21 cellular contexts compared by ENCODE assay signal in genomic region chr12:64882687-64883086, GRCh38. TPM values are rescaled to one million over a fixed set of nuclear protein-coding genes. Genes with fewer than 3 reads are reported as not detected.
A peak's percentile ranks its signal among the peaks of the same experiment; 100 is the strongest.
DNase-seq lines count a peak whose midpoint lies in the region; ATAC-seq, FAIRE-seq and TF ChIP-seq lines count a peak whose summit lies in the region.
"Had no signal": no experiment of that assay in that cellular context is flagged by ENCODE, and none has a peak within 500 bp of the region (broad histone marks: within the 10 kb centered on the region; RNA-seq: fewer than 3 reads in every experiment).

No MANE protein-coding gene starts in this region.

- H3K4me3 Mint-ChIP-seq in Caco-2 (ENCODE audit: unreplicated experiment), result no peak overlapping the region
- no peak overlapping the region for H3K4me3 Mint-ChIP-seq in activated T-helper 1 cell treated with anti-CD3 and anti-CD28 coated beads, Interleukin-12 subunit alpha, Interleukin-12 subunit beta, Interleukin-2, Interleukin-4 antibody, amounts not matched to agents 30 ng/mL and 10 ng/mL and 1 ng/mL, durations not matched to agents 14 hours and 24 hours and 36 hours
- H3K4me3 Mint-ChIP-seq: CD14-positive monocyte; CD4-positive, alpha-beta memory T cell had no signal

- H3K4me1 ChIP-seq in Caco-2, result peaks cover 15% of the 10 kb centered on the region
- peaks cover 47% of the 10 kb centered on the region for H3K4me1 ChIP-seq in GM12878 (ENCODE audit: control insufficient read depth, insufficient read depth, low read length)
- no peaks in the 10 kb centered on the region for H3K4me1 ChIP-seq in psoas muscle
- H3K4me1 ChIP-seq: A549 had no signal

- RAD21 ChIA-PET in GM12878 (lab: Charles Lee; ENCODE audit: unreplicated experiment), result interaction anchor here (0.6 to 7.0 kb wide), 20 partner anchors 7 to 1170 kb away, joined by 3 to 81 read pairs (median 5); partner anchors contain the start of genes LEMD3 and RASSF3

- no peak for DNase-seq in Caco-2
- peak; percentile 15 for DNase-seq in NCI-H69 (lab: John Stamatoyannopoulos, UW)
- no peak for DNase-seq in GM12878 (ENCODE audit: low read depth, low spot score)
- DNase-seq in psoas muscle, result no peak
- no peak for DNase-seq in activated T-helper 1 cell treated with anti-CD3 and anti-CD28 coated beads, Interleukin-12 subunit alpha, Interleukin-12 subunit beta, Interleukin-2, Interleukin-4 antibody, amounts not matched to agents 30 ng/mL and 10 ng/mL and 1 ng/mL, durations not matched to agents 14 hours and 24 hours and 36 hours (ENCODE audit: low spot score)
- no peak for DNase-seq in SW480 (ENCODE audit: low spot score)
- DNase-seq: AML-193; Calu3; CD4-positive, alpha-beta memory T cell; DMS79 treated with DMSO at 0.1 percent for 48 hours; GF-D8; GM23248; HCEC 1CT; IMR-90 had no signal

- peak overlapping the region; percentile 37 for H3K27ac Mint-ChIP-seq in Caco-2 (ENCODE audit: unreplicated experiment)
- H3K27ac Mint-ChIP-seq in activated T-helper 1 cell treated with anti-CD3 and anti-CD28 coated beads, Interleukin-12 subunit alpha, Interleukin-12 subunit beta, Interleukin-2, Interleukin-4 antibody, amounts not matched to agents 30 ng/mL and 10 ng/mL and 1 ng/mL, durations not matched to agents 14 hours and 24 hours and 36 hours, result no peak overlapping the region
- H3K27ac Mint-ChIP-seq: CD14-positive monocyte; CD4-positive, alpha-beta memory T cell had no signal

- peak overlapping the region; percentile 76 for H3K9ac ChIP-seq in GM12878 (ENCODE audit: control insufficient read depth, insufficient read depth, low read length)
- H3K9ac ChIP-seq: GM23248 had no signal

- SMC1A ChIA-PET in GM12878 (lab: Charles Lee; ENCODE audit: uncharacterized antibody, unreplicated experiment), result interaction anchor here (0.7 to 7.9 kb wide), 20 partner anchors 8 to 1166 kb away, joined by 3 to 130 read pairs (median 4); partner anchors contain the start of genes LEMD3 and TBC1D30

- no peaks in the 10 kb centered on the region for H3K9me3 Mint-ChIP-seq in Caco-2 (ENCODE audit: unreplicated experiment)
- no peaks in the 10 kb centered on the region for H3K9me3 Mint-ChIP-seq in activated T-helper 1 cell treated with anti-CD3 and anti-CD28 coated beads, Interleukin-12 subunit alpha, Interleukin-12 subunit beta, Interleukin-2, Interleukin-4 antibody, amounts not matched to agents 30 ng/mL and 10 ng/mL and 1 ng/mL, durations not matched to agents 14 hours and 24 hours and 36 hours
- H3K9me3 Mint-ChIP-seq: CD4-positive, alpha-beta memory T cell had no signal

- H3K27me3 ChIP-seq in Caco-2 (replicated peaks; ENCODE audit: control insufficient read depth, insufficient read depth, low read length) (no peaks in the 10 kb centered on the region), GM12878 (replicated peaks in 1 of 2; ENCODE audit: control insufficient read depth in 2 of 2, insufficient read depth in 2 of 2, low read length in 1 of 2) (no peaks in the 10 kb centered on the region), psoas muscle (ENCODE audit: insufficient read depth in 3 of 3, low read length in 2 of 3) (no peaks in the 10 kb centered on the region)

- H3K4me2 ChIP-seq in GM12878 (ENCODE audit: control insufficient read depth, insufficient read depth), result peak overlapping the region; percentile 73
- H3K4me2 ChIP-seq: A549 had no signal

- POLR2A ChIA-PET in Caco-2 (lab: Charles Lee), result no interaction called here
- POLR2A ChIA-PET in GM12878 (lab: Charles Lee), result interaction anchor here (0.6 to 2.0 kb wide), 10 partner anchors 9 to 287 kb away, joined by 3 to 10 read pairs (median 4); partner anchors contain the start of gene LEMD3

- H3K9me3 ChIP-seq in Caco-2 (no peaks in the 10 kb centered on the region), GM12878 (replicated peaks; ENCODE audit: control insufficient read depth, insufficient read depth, low read length) (peaks cover 15% of the 10 kb centered on the region), psoas muscle (no peaks in the 10 kb centered on the region)
- H3K9me3 ChIP-seq: A549 had no signal

- H3K27ac ChIP-seq in GM12878 (ENCODE audit: control insufficient read depth, insufficient read depth), result peak overlapping the region; percentile 98
- no peak overlapping the region for H3K27ac ChIP-seq in psoas muscle
- H3K27ac ChIP-seq: A549, GM23248 had no signal

- no peaks in the 10 kb centered on the region for H4K20me1 ChIP-seq in GM12878 (ENCODE audit: control insufficient read depth, insufficient read depth)

- no peak for FAIRE-seq in GM12878 (lab: Jason Lieb, UNC)
- FAIRE-seq: A549, GM19239, H54, HTR-8/SVneo had no signal

- TF ChIP-seq POLR2A in GM12878 (IDR thresholded peaks at IDR 0.05; ENCODE audit: low read depth, low read length), result 0 out of 2 replicates have a peak, but pooled peaks have one; percentile 46

- TF ChIP-seq CTCF in Caco-2 (IDR thresholded peaks at IDR 0.05; ENCODE audit: insufficient read depth in 1 of 2, low read depth in 1 of 2, low read length in 1 of 2, severe bottlenecking in 1 of 2, unreplicated experiment in 1 of 2) (no peak), GM12878 (IDR thresholded peaks at IDR 0.05 in 2 of 3, conservative IDR thresholded peaks at IDR 0.05 in 1 of 3; ENCODE audit: control insufficient read depth in 2 of 3, extremely low read depth in 1 of 3, insufficient read depth in 1 of 3, low read depth in 3 of 3, low read length in 3 of 3) (no peak), psoas muscle (IDR thresholded peaks at IDR 0.05) (no peak)

- no peak for TF ChIP-seq RAD21 in GM12878 (IDR thresholded peaks at IDR 0.05; ENCODE audit: insufficient read depth, low read depth, low read length)

- peaks cover 18% of the 10 kb centered on the region for H3K4me1 Mint-ChIP-seq in Caco-2 (ENCODE audit: low read depth, unreplicated experiment)
- peaks cover 6% of the 10 kb centered on the region for H3K4me1 Mint-ChIP-seq in activated T-helper 1 cell treated with anti-CD3 and anti-CD28 coated beads, Interleukin-12 subunit alpha, Interleukin-12 subunit beta, Interleukin-2, Interleukin-4 antibody, amounts not matched to agents 30 ng/mL and 10 ng/mL and 1 ng/mL, durations not matched to agents 14 hours and 24 hours and 36 hours (ENCODE audit: low read depth)
- H3K4me1 Mint-ChIP-seq: CD14-positive monocyte; CD4-positive, alpha-beta memory T cell had no signal

- H3K4me3 ChIP-seq in Caco-2 (ENCODE audit: low read depth, low read length), result no peak overlapping the region
- no peak overlapping the region; the same call in 1 of the 2 replicates for H3K4me3 ChIP-seq in GM12878
- no peak overlapping the region for H3K4me3 ChIP-seq in psoas muscle
- H3K4me3 ChIP-seq: A549, GM23248, K562 had no signal

- in situ Hi-C loops in GM12878 (cut with MboI), result no loop called here

- CTCF ChIA-PET in Caco-2 (lab: Charles Lee) (interaction anchor here (2.3 to 2.7 kb wide), 2 partner anchors 81 to 86 kb away, joined by 13 to 18 read pairs; no protein-coding TSS in a partner anchor), GM12878 (lab: Yijun Ruan, JAX) (interaction anchor here (0.7 to 14.2 kb wide), 14 partner anchors 8 to 350 kb away, joined by 3 to 192 read pairs (median 6); no protein-coding TSS in a partner anchor)

- H3K79me2 ChIP-seq in GM12878 (ENCODE audit: control insufficient read depth, insufficient read depth, low read length), result peaks cover 12% of the 10 kb centered on the region

- no TSS peak for BruUV-seq in Caco-2 (replicated peaks; lab: Mats Ljungman, UMichigan)
- TSS peak; percentile 92 for BruUV-seq in GM12878 (replicated peaks; lab: Mats Ljungman, UMichigan)

- WGBS in GM12878 (ENCODE audit: insufficient coverage, insufficient replicate concordance, low lambda C conversion rate, missing lambda C conversion rate), result 59% methylated on average over 3 of the region's 3 CpGs
- 74 to 84% (median 79%) methylated on average over 3 of the region's 3 CpGs for WGBS in psoas muscle, 3 donors

- intact Hi-C loops in Caco-2 (cut with micrococcal nuclease; ENCODE audit: unreplicated experiment), result no loop called here
- intact Hi-C loops in GM12878 (cut with micrococcal nuclease; ENCODE audit: unreplicated experiment), result loop anchor here (1.0 to 10.0 kb wide), 3 partner anchors 56 to 1172 kb away; no protein-coding TSS in a partner anchor
- intact Hi-C loops in psoas muscle (cut with DNase I), result no loop called here
- intact Hi-C loops in activated T-helper 1 cell treated with anti-CD3 and anti-CD28 coated beads, Interleukin-12 subunit alpha, Interleukin-12 subunit beta, Interleukin-2, Interleukin-4 antibody, amounts not matched to agents 30 ng/mL and 10 ng/mL and 1 ng/mL, durations not matched to agents 14 hours and 24 hours and 36 hours (cut with micrococcal nuclease), result no loop called here

- no peaks in the 10 kb centered on the region for H3K27me3 Mint-ChIP-seq in Caco-2 (ENCODE audit: insufficient read depth, unreplicated experiment)
- no peaks in the 10 kb centered on the region for H3K27me3 Mint-ChIP-seq in activated T-helper 1 cell treated with anti-CD3 and anti-CD28 coated beads, Interleukin-12 subunit alpha, Interleukin-12 subunit beta, Interleukin-2, Interleukin-4 antibody, amounts not matched to agents 30 ng/mL and 10 ng/mL and 1 ng/mL, durations not matched to agents 14 hours and 24 hours and 36 hours (ENCODE audit: insufficient read depth)

- H3K36me3 ChIP-seq in Caco-2 (ENCODE audit: control insufficient read depth, insufficient read depth, low read length) (no peaks in the 10 kb centered on the region), GM12878 (ENCODE audit: control insufficient read depth in 2 of 2, insufficient read depth in 2 of 2, low read length in 1 of 2) (peaks cover 0 to 2% of the 10 kb centered on the region in 2 experiments; a peak in 1 of 4 replicates), psoas muscle (ENCODE audit: insufficient read depth in 1 of 2, low read depth in 1 of 2) (no peaks in the 10 kb centered on the region)

- ATAC-seq in GM12878 (peak; percentile 55), GM21529 (IDR thresholded peaks at IDR 0.05; ENCODE audit: unreplicated experiment) (no peak), psoas muscle (no peak)
- ATAC-seq: K562 had no signal

- peaks cover 6% of the 10 kb centered on the region for H3K36me3 Mint-ChIP-seq in Caco-2 (ENCODE audit: insufficient read depth, unreplicated experiment)
- no peaks in the 10 kb centered on the region for H3K36me3 Mint-ChIP-seq in activated T-helper 1 cell treated with anti-CD3 and anti-CD28 coated beads, Interleukin-12 subunit alpha, Interleukin-12 subunit beta, Interleukin-2, Interleukin-4 antibody, amounts not matched to agents 30 ng/mL and 10 ng/mL and 1 ng/mL, durations not matched to agents 14 hours and 24 hours and 36 hours (ENCODE audit: low read depth)
- H3K36me3 Mint-ChIP-seq: CD14-positive monocyte; CD4-positive, alpha-beta memory T cell had no signal

- peak overlapping the region; percentile 82 for H2AFZ ChIP-seq in GM12878 (ENCODE audit: control insufficient read depth, low read depth, low read length)
- H2AFZ ChIP-seq: GM23248 had no signal

- TF ChIP-seq EP300 in GM12878 (IDR thresholded peaks at IDR 0.05; ENCODE audit: borderline replicate concordance in 1 of 2, control insufficient read depth in 1 of 2, low read depth in 2 of 2, low read length in 2 of 2), result no peak

RNA-seq across cellular contexts. Expression of gene TBC1D30, which starts 58.2 kb away (rescaled TPM):
- 10.8 and 10.9 TPM in 2 replicates for total RNA-seq in Caco-2 (2022)
- total RNA-seq in GM12878 (2013; cell fraction: nucleolus; rRNA removed), result 78.4 and 88.8 TPM in 2 replicates
- 15.9 and 17.1 TPM in 2 replicates for total RNA-seq in GM12878 (2014; rRNA removed)
- 9.1 and 10.2 TPM in 2 replicates for total RNA-seq in GM12878 (2014; rRNA removed; fragmentation: Illumina TruSeq; extraction: Trizol)
- 15.8 and 16.1 TPM in 2 replicates for total RNA-seq in GM12878 (2021)
- 5.5 TPM for polyA plus RNA-seq in GM12878 (2011; ENCODE audit: low read depth)
- 3.3 and 3.9 TPM in 2 replicates for polyA plus RNA-seq in GM12878 (2011; rRNA removed)
- 2.1 TPM in 2 replicates for polyA plus RNA-seq in GM12878 (2011; cell fraction: cytosol; rRNA removed)
- 3.2 and 3.7 TPM in 2 replicates for polyA plus RNA-seq in GM12878 (2011; cell fraction: nucleus; rRNA removed)
- 9.5 and 16.9 TPM in 2 replicates for polyA plus RNA-seq in GM12878 (2012)
- polyA plus RNA-seq in GM12878 (2014; fragmentation: Illumina TruSeq; extraction: Trizol), result 11.9 and 13.0 TPM in 2 replicates
- 1 to 10 TPM; 1.2 to 1.6 TPM for polyA plus RNA-seq in GM12878 (2014; fragmentation: Nextera tagmentation; extraction: Ambion mirVana)
- 10.2 and 12.3 TPM in 2 replicates for polyA plus RNA-seq in GM12878 (2014; rRNA removed)
- 10 to 100 TPM; 21.0 to 23.3 TPM for polyA plus RNA-seq in GM12878 (2016; fragmentation: Nextera tagmentation; extraction: Ambion mirVana)
- polyA minus RNA-seq in GM12878 (2011; rRNA and poly(A)+ RNA removed), result 3.6 and 4.9 TPM in 2 replicates
- 1.1 and 2.4 TPM in 2 replicates for polyA minus RNA-seq in GM12878 (2011; cell fraction: cytosol; rRNA and poly(A)+ RNA removed)
- polyA minus RNA-seq in GM12878 (2011; cell fraction: nucleus; rRNA and poly(A)+ RNA removed), result 2.4 and 6.5 TPM in 2 replicates
- 1 to 10 TPM in 1 of 4 donors, under 1 TPM in 3; 0.40 to 1.0 (median 0.53) TPM for total RNA-seq in psoas muscle
- under 1 TPM; 0.09 to 0.51 (median 0.43) TPM for polyA plus RNA-seq in psoas muscle
- total RNA-seq in activated T-helper 1 cell treated with anti-CD3 and anti-CD28 coated beads, Interleukin-12 subunit alpha, Interleukin-12 subunit beta, Interleukin-2, Interleukin-4 antibody, amounts not matched to agents 30 ng/mL and 10 ng/mL and 1 ng/mL, durations not matched to agents 14 hours and 24 hours and 36 hours, result 1.1 and 1.6 TPM in 2 replicates
- total RNA-seq: GM23248 had no signal
- polyA plus RNA-seq: CD4-positive, alpha-beta memory T cell had no signal
